ENCODE assay signal across 8 cellular contexts in genomic region chr19:11155373-11156120, GRCh38. TPM values are rescaled to one million over a fixed set of nuclear protein-coding genes. Genes with fewer than 3 reads are reported as not detected.
DNase-seq lines count a peak whose midpoint lies in the region; ATAC-seq, FAIRE-seq and TF ChIP-seq lines count a peak whose summit lies in the region.

Gene SPC24 (minus strand): TSS chr19:11155782. CDS start chr19:11155776, 6 bp downstream.

- H3K27me3 ChIP-seq in WERI-Rb-1 (ENCODE audit: insufficient read depth, low read depth, severe bottlenecking) (no peaks in the 10 kb centered on the region), bronchial epithelial cell (ENCODE audit: control insufficient read depth, insufficient read depth, low read length) (no peaks in the 10 kb centered on the region), small intestine (ENCODE audit: control insufficient read depth in 2 of 2, insufficient read depth in 2 of 2, low read length in 2 of 2) (no peaks in the 10 kb centered on the region)

- FAIRE-seq in bronchial epithelial cell (lab: Jason Lieb, UNC) = no peak
- FAIRE-seq in small intestine (lab: Jason Lieb, UNC) = no peak

- H3K4me1 ChIP-seq in small intestine (ENCODE audit: control insufficient read depth in 2 of 2, insufficient read depth in 1 of 2, low read depth in 1 of 2, low read length in 1 of 2) = no peaks in the 10 kb centered on the region

- WGBS in small intestine, 3 donors = 0 to 1% (median 1%) methylated on average over 48 to 50 of the region's 50 CpGs

- TF ChIP-seq CTCF in WERI-Rb-1 (IDR thresholded peaks at IDR 0.05; ENCODE audit: low read depth, low read length) (no peak), bronchial epithelial cell (IDR thresholded peaks at IDR 0.05; ENCODE audit: insufficient read depth, low read length, severe bottlenecking) (no peak)

- H3K36me3 ChIP-seq in WERI-Rb-1 (peaks cover 27% of the 10 kb centered on the region), bronchial epithelial cell (ENCODE audit: control insufficient read depth, insufficient read depth, low read length) (no peaks in the 10 kb centered on the region), small intestine (ENCODE audit: control insufficient read depth in 2 of 2, insufficient read depth in 2 of 2, low read length in 2 of 2) (no peaks in the 10 kb centered on the region)

- H3K9me3 ChIP-seq in WERI-Rb-1 (ENCODE audit: severe bottlenecking) (no peaks in the 10 kb centered on the region), small intestine (ENCODE audit: control insufficient read depth, low read depth) (no peaks in the 10 kb centered on the region)

- H3K4me3 ChIP-seq in WERI-Rb-1 (ENCODE audit: low read depth, low read length) (peak within 1 kb of the TSS; percentile 98), bronchial epithelial cell (ENCODE audit: low read depth, low read length) (peak within 1 kb of the TSS; percentile 75), small intestine (ENCODE audit: low read depth in 1 of 2, low read length in 2 of 2) (peak within 1 kb of the TSS; percentile 54 to 71)

- peak; percentile 96 for DNase-seq in ACHN
- peak; percentile 95 for DNase-seq in NCI-H2227 (lab: John Stamatoyannopoulos, UW; ENCODE audit: unreplicated experiment)
- DNase-seq in WERI-Rb-1 = peak; percentile 98
- peak; percentile 95 for DNase-seq in bronchial epithelial cell (ENCODE audit: low read depth)
- DNase-seq in iPS-NIHi11 (ENCODE audit: low spot score) = peak; percentile 100
- peak; percentile 98 for DNase-seq in small intestine

- in situ Hi-C loops in ACHN (cut with HindIII; ENCODE audit: low pct_ligation_motif_present, low pct_unique_long_range_greater_than_20kb, low sequenced_read_pairs) = no loop called here

- ATAC-seq in GM18873 (IDR thresholded peaks at IDR 0.05; ENCODE audit: low FRiP score, unreplicated experiment) (peak; percentile 97), HG03139 (IDR thresholded peaks at IDR 0.05; ENCODE audit: unreplicated experiment) (peak; percentile 97)

- H3K27ac ChIP-seq in WERI-Rb-1 = peak within 1 kb of the TSS; percentile 94
- peak within 1 kb of the TSS in 1 of 2 donors; percentile 39 for H3K27ac ChIP-seq in small intestine (ENCODE audit: low read depth in 1 of 2, low read length in 1 of 2)

RNA-seq across cellular contexts. Expression of gene SPC24, which starts in this region (rescaled TPM):
- total RNA-seq in bronchial epithelial cell = 1.6 and 1.7 TPM in 2 replicates
- polyA plus RNA-seq in small intestine = 10 to 100 TPM in 1 of 3 donors, under 1 TPM in 2; 0.27 to 10.9 (median 0.45) TPM
